Comparison of ENCODE assay signal across 19 cellular contexts in genomic region chr5:173974688-173975239, GRCh38. TPM values are rescaled to one million over a fixed set of nuclear protein-coding genes. Genes with fewer than 3 reads are reported as not detected.
"Had no signal": no experiment of that assay in that cellular context is flagged by ENCODE, and none has a peak within 500 bp of the region (broad histone marks: within the 10 kb centered on the region; RNA-seq: fewer than 3 reads in every experiment).

No MANE protein-coding gene starts in this region.

- ATAC-seq: effector memory CD8-positive, alpha-beta T cell; naive thymus-derived CD8-positive, alpha-beta T cell had no signal

- DNase-seq: activated CD4-positive, alpha-beta T cell treated with anti-CD3 and anti-CD28 coated beads for 4 hours; activated naive CD8-positive, alpha-beta T cell treated with anti-CD3 and anti-CD28 coated beads for 36 hours; cerebellar nuclear complex; effector memory CD8-positive, alpha-beta T cell; head of caudate nucleus; immature natural killer cell; mesenchymal stem cell; naive thymus-derived CD8-positive, alpha-beta T cell; stimulated activated CD4-positive, alpha-beta T cell treated with anti-CD3 and anti-CD28 coated beads, Interleukin-2, amount 100 ng/mL, for 48 hours; tibial artery; uterus had no signal

- H3K36me3 ChIP-seq: neutrophil, tibial artery, uterus had no signal

- H3K4me1 ChIP-seq: uterus had no signal

- H3K9me3 ChIP-seq: neutrophil, tibial artery, uterus had no signal

- H3K27ac ChIP-seq: epithelial cell of prostate, neutrophil, tibial artery, uterus had no signal

- FAIRE-seq: frontal cortex had no signal

- H3K4me3 ChIP-seq: tibial artery, uterus had no signal

- H3K27me3 ChIP-seq: tibial artery, uterus had no signal

RNA-seq across cellular contexts. Expression of gene C5orf47, which starts 14.2 kb away (rescaled TPM):
- total RNA-seq: activated CD8-positive, alpha-beta memory T cell treated with anti-CD3 and anti-CD28 coated beads for 36 hours; activated naive CD8-positive, alpha-beta T cell treated with anti-CD3 and anti-CD28 coated beads for 36 hours; activated T-helper 1 cell treated with anti-CD3 and anti-CD28 coated beads, Interleukin-12 subunit alpha, Interleukin-12 subunit beta, Interleukin-2, Interleukin-4 antibody, amounts not matched to agents 30 ng/mL and 10 ng/mL and 1 ng/mL, durations not matched to agents 14 hours and 24 hours and 36 hours; mucosa of gallbladder; naive thymus-derived CD8-positive, alpha-beta T cell; renal cortical epithelial cell had no signal
- polyA plus RNA-seq: immature natural killer cell; liver; naive thymus-derived CD8-positive, alpha-beta T cell had no signal
